18 cellular contexts compared by ENCODE assay signal in the genomic region with DNA sequence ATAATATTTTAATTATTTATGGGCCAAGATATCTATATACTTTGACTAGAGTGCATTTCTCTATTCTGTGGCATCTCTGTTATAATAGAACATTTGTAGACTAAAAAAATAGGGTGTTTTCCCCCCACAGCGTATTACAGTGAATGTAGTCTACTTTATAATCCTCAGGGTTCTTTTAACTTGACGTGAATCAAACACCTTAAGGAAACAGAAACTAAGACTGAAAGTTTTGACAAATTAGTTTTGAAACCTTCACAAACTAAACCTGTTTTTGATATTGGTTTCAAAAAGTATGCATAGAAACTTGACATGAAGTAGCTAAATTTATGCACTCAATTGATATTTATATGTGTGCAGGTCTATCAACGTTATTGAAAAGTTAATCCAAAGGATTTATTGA.
DNase-seq lines count a peak whose midpoint lies in the region; ATAC-seq and TF ChIP-seq lines count a peak whose summit lies in the region.
"Had no signal": no experiment of that assay in that cellular context is flagged by ENCODE, and none has a peak within 500 bp of the region (broad histone marks: within the 10 kb centered on the region; RNA-seq: fewer than 3 reads in every experiment).

No MANE protein-coding gene starts in this region.

- no peaks in the 10 kb centered on the region for H3K36me3 ChIP-seq in KMS-11 (ENCODE audit: insufficient read depth)
- H3K36me3 ChIP-seq in HAP-1 (replicated peaks) = no peaks in the 10 kb centered on the region
- H3K36me3 ChIP-seq: ovary had no signal

- H3K4me1 ChIP-seq in KMS-11 (ENCODE audit: low read depth, poor library complexity, severe bottlenecking) (peaks cover 36% of the 10 kb centered on the region), HAP-1 (peaks cover 13% of the 10 kb centered on the region)
- H3K4me1 ChIP-seq: foreskin keratinocyte had no signal

- no peak for TF ChIP-seq CTCF in KMS-11 (conservative IDR thresholded peaks at IDR 0.05; ENCODE audit: low read depth, low read length)

- peak overlapping the region; percentile 2; the same call in 1 of the 2 replicates for H3K27ac ChIP-seq in KMS-11
- H3K27ac ChIP-seq: foreskin keratinocyte, ovary had no signal

- peak overlapping the region; percentile 75 for H3K4me2 ChIP-seq in KMS-11

- H3K9ac ChIP-seq in KMS-11 = no peak overlapping the region

- H3K4me3 ChIP-seq in KMS-11 (IDR thresholded peaks at IDR 0.05; ENCODE audit: insufficient read depth, low read depth, low read length) (no peak overlapping the region), HAP-1 (no peak overlapping the region)
- H3K4me3 ChIP-seq: ovary had no signal

- peak; percentile 82 for ATAC-seq in GM18858 (IDR thresholded peaks at IDR 0.05; ENCODE audit: unreplicated experiment)
- peak; percentile 89 for ATAC-seq in GM21423 (IDR thresholded peaks at IDR 0.05; ENCODE audit: unreplicated experiment)
- peak; percentile 73 for ATAC-seq in HG03095 (IDR thresholded peaks at IDR 0.05; ENCODE audit: unreplicated experiment)
- ATAC-seq: foreskin keratinocyte had no signal

- H4K20me1 ChIP-seq in KMS-11 (ENCODE audit: insufficient read depth) = no peaks in the 10 kb centered on the region

- in situ Hi-C loops in HAP-1 (cut with MboI; ENCODE audit: low sequenced_read_pairs) = no loop called here

- H3K9me3 ChIP-seq in HAP-1 = no peaks in the 10 kb centered on the region
- H3K9me3 ChIP-seq: ovary had no signal

- DNase-seq in head of caudate nucleus = no peak
- no peak for DNase-seq in globus pallidus (ENCODE audit: low spot score)
- DNase-seq in HAP-1 (ENCODE audit: low spot score in 2 of 2) = no peak
- no peak for DNase-seq in occipital lobe (lab: John Stamatoyannopoulos, UW)
- DNase-seq: activated CD4-positive, alpha-beta T cell treated with anti-CD3 and anti-CD28 coated beads for 1 hour; activated naive CD4-positive, alpha-beta T cell; COR-L47; EL; foreskin keratinocyte; H9; ovary; stimulated activated CD4-positive, alpha-beta T cell treated with anti-CD3 and anti-CD28 coated beads, Interleukin-2, amount 100 ng/mL, for 24 hours; substantia nigra; T1000 had no signal

- H3K79me2 ChIP-seq in KMS-11 (ENCODE audit: insufficient read depth, low read depth) = no peaks in the 10 kb centered on the region

- no peak overlapping the region for H2AFZ ChIP-seq in KMS-11 (ENCODE audit: low read depth)

- intact Hi-C loops in head of caudate nucleus (cut with DNase I) = no loop called here

- H3K27me3 ChIP-seq in KMS-11 (ENCODE audit: insufficient read depth, low read depth) (no peaks in the 10 kb centered on the region), HAP-1 (ENCODE audit: low read depth) (no peaks in the 10 kb centered on the region)
- H3K27me3 ChIP-seq: foreskin keratinocyte, ovary had no signal
